ENCODE assay signal across 8 cellular contexts in the genomic region with DNA sequence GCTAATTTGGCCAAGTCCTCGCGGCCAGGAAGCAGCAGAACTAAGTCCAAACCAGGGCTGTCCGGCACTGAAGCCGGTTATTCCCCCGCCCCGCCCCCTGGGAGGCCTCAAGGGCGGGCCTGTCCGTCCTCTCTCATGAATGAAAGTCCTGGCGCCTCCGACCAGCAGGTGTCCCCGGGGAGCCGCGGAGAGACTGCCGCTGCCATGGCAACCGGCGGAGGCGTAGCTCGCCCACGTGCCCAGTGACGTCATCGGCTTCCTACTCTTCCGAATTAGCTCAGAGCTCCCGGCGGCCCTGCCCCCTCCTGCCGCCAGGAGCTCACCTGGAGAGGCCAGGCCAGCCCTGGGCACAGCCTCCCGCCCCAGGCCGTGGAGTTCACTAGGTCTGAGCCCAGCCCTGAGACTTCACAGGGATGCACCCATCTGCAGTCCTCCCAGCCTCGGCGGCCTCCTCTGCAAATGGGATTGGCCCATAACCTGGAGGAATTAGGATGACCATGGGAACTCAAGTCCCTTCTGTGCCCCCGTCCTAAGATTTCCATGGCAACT. TPM values are rescaled to one million over a fixed set of nuclear protein-coding genes. Genes with fewer than 3 reads are reported as not detected.
DNase-seq lines count a peak whose midpoint lies in the region; ATAC-seq, FAIRE-seq and TF ChIP-seq lines count a peak whose summit lies in the region.

No MANE protein-coding gene starts in this region.

- TF ChIP-seq EP300 in HepG2 (IDR thresholded peaks at IDR 0.05; ENCODE audit: low read depth in 2 of 2, low read length in 2 of 2) (peak in 1 of 2 experiments; percentile 53; a peak in 1 of 4 replicates), HepG2 (CRISPR knock-in tag; IDR thresholded peaks at IDR 0.05; ENCODE audit: borderline replicate concordance) (peak; percentile 27; the same call in 1 of the 2 replicates)

- CTCF ChIA-PET in activated CD4-positive, alpha-beta memory T cell treated with anti-CD3 and anti-CD28 coated beads for 36 hours (lab: Charles Lee): interaction anchor here (0.7 to 6.3 kb wide), 44 partner anchors 9 to 247 kb away, joined by 3 to 81 read pairs (median 4); a partner anchor contains a TSS
- CTCF ChIA-PET in HepG2 (lab: Yijun Ruan, JAX; ENCODE audit: low intra/inter-chr PET ratio, low total read pairs): interaction anchor here (1.2 to 1.4 kb wide), 2 partner anchors 13 to 93 kb away, joined by 3 to 4 read pairs; no protein-coding TSS in a partner anchor

- H3K4me1 Mint-ChIP-seq in activated CD4-positive, alpha-beta memory T cell treated with anti-CD3 and anti-CD28 coated beads for 36 hours (ENCODE audit: low read depth): peaks cover 22% of the 10 kb centered on the region

- peaks cover 23% of the 10 kb centered on the region for H3K4me1 ChIP-seq in BE2C
- peaks cover 45% of the 10 kb centered on the region for H3K4me1 ChIP-seq in HepG2 (ENCODE audit: insufficient read depth, low read length)

- ATAC-seq in HG03571 (IDR thresholded peaks at IDR 0.05; ENCODE audit: unreplicated experiment): peak; percentile 40
- peak; percentile 59 for ATAC-seq in HepG2

- peak; percentile 96 for FAIRE-seq in HepG2 (lab: Jason Lieb, UNC)

- peak overlapping the region; percentile 99 for H3K4me2 ChIP-seq in HepG2 (ENCODE audit: low read depth, low read length)

- H2AFZ ChIP-seq in HepG2 (ENCODE audit: low read length): no peak overlapping the region

- WGBS in HepG2 (ENCODE audit: low lambda C conversion rate): 3% methylated on average over 9 of the region's 30 CpGs

- in situ Hi-C loops in HepG2 (cut with HindIII; ENCODE audit: extremely low pct_ligation_motif_present, low pct_unique_long_range_greater_than_20kb): loop anchor here (5.0 kb wide), 1 partner anchor 43 kb away; a partner anchor contains a TSS

- POLR2A ChIA-PET in activated CD4-positive, alpha-beta memory T cell treated with anti-CD3 and anti-CD28 coated beads for 36 hours (lab: Charles Lee): interaction anchor here (0.6 to 3.0 kb wide), 5 partner anchors 14 to 173 kb away, joined by 3 to 13 read pairs (median 7); a partner anchor contains a TSS
- POLR2A ChIA-PET in HepG2 (lab: Yijun Ruan, JAX): interaction anchor here (0.8 to 3.0 kb wide), 22 partner anchors 8 to 222 kb away, joined by 3 to 32 read pairs (median 6); a partner anchor contains a TSS

- TF ChIP-seq POLR2A in HepG2 (IDR thresholded peaks at IDR 0.05; ENCODE audit: insufficient read depth in 1 of 2, low read depth in 2 of 2, low read length in 2 of 2): no peak

- peak overlapping the region; percentile 83 for H3K9ac ChIP-seq in HepG2 (ENCODE audit: insufficient read depth, low read depth, low read length)

- peaks cover 2% of the 10 kb centered on the region for H3K79me2 ChIP-seq in HepG2 (ENCODE audit: insufficient read depth, low read length)

- peak overlapping the region; percentile 72 for H3K4me3 Mint-ChIP-seq in activated CD4-positive, alpha-beta memory T cell treated with anti-CD3 and anti-CD28 coated beads for 36 hours

- no peaks in the 10 kb centered on the region for H3K36me3 Mint-ChIP-seq in activated CD4-positive, alpha-beta memory T cell treated with anti-CD3 and anti-CD28 coated beads for 36 hours

- intact Hi-C loops in activated CD4-positive, alpha-beta memory T cell treated with anti-CD3 and anti-CD28 coated beads for 36 hours (cut with micrococcal nuclease): loop anchor here (1.0 to 5.0 kb wide), 7 partner anchors 14 to 222 kb away; a partner anchor contains a TSS
- intact Hi-C loops in HepG2 (cut with micrococcal nuclease; ENCODE audit: unreplicated experiment): loop anchor here (2.0 to 10.0 kb wide), 4 partner anchors 13 to 217 kb away; a partner anchor contains a TSS

- TF ChIP-seq CTCF in BE2C (IDR thresholded peaks at IDR 0.05; ENCODE audit: low read depth, low read length) (peak; percentile 54), HepG2 (CRISPR knock-in tag; IDR thresholded peaks at IDR 0.05) (peak; percentile 97)

- no peaks in the 10 kb centered on the region for H3K9me3 Mint-ChIP-seq in activated CD4-positive, alpha-beta memory T cell treated with anti-CD3 and anti-CD28 coated beads for 36 hours

- peak overlapping the region; percentile 82 for H3K27ac ChIP-seq in HepG2 (ENCODE audit: extremely low read length, insufficient read depth, low read length)

- DNase-seq in BE2C (peak; percentile 99), GM19240 (ENCODE audit: insufficient read length, low spot score) (peak; percentile 99), NCI-H82 (lab: John Stamatoyannopoulos, UW) (peak; percentile 99), dermis microvascular lymphatic vessel endothelial cell (ENCODE audit: low read depth in 2 of 2) (peak; percentile 95 to 98), HepG2 (ENCODE audit: low spot score) (peak; percentile 99)
- DNase-seq in activated CD4-positive, alpha-beta memory T cell treated with anti-CD3 and anti-CD28 coated beads for 36 hours: peak; percentile 98
- DNase-seq in stimulated activated CD4-positive, alpha-beta T cell treated with anti-CD3 and anti-CD28 coated beads, Interleukin-2, amount 100 ng/mL, for 48 hours: peak; percentile 97 to 98

- H4K20me1 ChIP-seq in HepG2 (ENCODE audit: insufficient read depth, low read length): no peaks in the 10 kb centered on the region

- H3K27ac Mint-ChIP-seq in activated CD4-positive, alpha-beta memory T cell treated with anti-CD3 and anti-CD28 coated beads for 36 hours: peak overlapping the region; percentile 23

- TF ChIP-seq RAD21 in HepG2 (CRISPR knock-in tag; IDR thresholded peaks at IDR 0.05): peak; percentile 96

- no peaks in the 10 kb centered on the region for H3K27me3 Mint-ChIP-seq in activated CD4-positive, alpha-beta memory T cell treated with anti-CD3 and anti-CD28 coated beads for 36 hours

- H3K9me3 ChIP-seq in BE2C (no peaks in the 10 kb centered on the region), HepG2 (ENCODE audit: low read length) (no peaks in the 10 kb centered on the region)

- peak overlapping the region; percentile 66 for H3K4me3 ChIP-seq in BE2C (ENCODE audit: low read depth, low read length)
- H3K4me3 ChIP-seq in HepG2 (replicated peaks in 1 of 3; ENCODE audit: insufficient read depth in 1 of 3, low read depth in 2 of 3, low read length in 3 of 3): peak overlapping the region; percentile 71 to 89 (median 84)

- BruUV-seq in HepG2 (replicated peaks; lab: Mats Ljungman, UMichigan): no TSS peak

- peaks cover 19% of the 10 kb centered on the region for H3K36me3 ChIP-seq in BE2C
- peaks cover 5 to 14% of the 10 kb centered on the region in 2 experiments; a peak in 2 of 5 replicates for H3K36me3 ChIP-seq in HepG2 (replicated peaks in 1 of 2; ENCODE audit: control insufficient read depth in 1 of 2, insufficient read depth in 2 of 2, low read length in 2 of 2)

- no peaks in the 10 kb centered on the region for H3K27me3 ChIP-seq in BE2C
- H3K27me3 ChIP-seq in HepG2 (ENCODE audit: control insufficient read depth in 1 of 2, insufficient read depth in 2 of 2, low read length in 2 of 2): no peaks in the 10 kb centered on the region

RNA-seq across cellular contexts. Expression of a gene that starts 1.3 kb away (rescaled TPM):
- polyA plus RNA-seq in BE2C (2012; ENCODE audit: insufficient read depth, insufficient read length, low read depth): 16.8 TPM
- 1 to 10 TPM; 6.8 to 7.6 TPM for total RNA-seq in activated CD4-positive, alpha-beta memory T cell treated with anti-CD3 and anti-CD28 coated beads for 36 hours
- total RNA-seq in dermis microvascular lymphatic vessel endothelial cell (10.0 and 17.4 TPM in 2 replicates), HepG2 (2016; rRNA removed; fragmentation: Illumina TruSeq; extraction: Trizol) (17.0 and 20.7 TPM in 2 replicates)
- 5.1 and 5.8 TPM in 2 replicates for total RNA-seq in HepG2 (2016; cell fraction: cytosol; rRNA removed; fragmentation: Illumina TruSeq; extraction: Trizol; ENCODE audit: low read depth)
- total RNA-seq in HepG2 (2016; cell fraction: insoluble cytoplasmic fraction; rRNA removed; fragmentation: Illumina TruSeq; extraction: Trizol): 16.3 and 20.7 TPM in 2 replicates
- 12.5 and 13.4 TPM in 2 replicates for total RNA-seq in HepG2 (2016; cell fraction: membrane; rRNA removed; fragmentation: Illumina TruSeq; extraction: Trizol)
- total RNA-seq in HepG2 (2016; cell fraction: nucleus; rRNA removed; fragmentation: Illumina TruSeq; extraction: Trizol): 9.5 and 13.5 TPM in 2 replicates
- 9.1 and 11.8 TPM in 2 replicates for polyA plus RNA-seq in HepG2 (2011; rRNA removed)
- 13.4 and 23.3 TPM in 2 replicates for polyA plus RNA-seq in HepG2 (2011; cell fraction: cytosol; rRNA removed)
- 26.3 and 28.3 TPM in 2 replicates for polyA plus RNA-seq in HepG2 (2011; cell fraction: nucleus; rRNA removed)
- polyA plus RNA-seq in HepG2 (2012): 6.8 and 12.5 TPM in 2 replicates
- 3.0 and 3.1 TPM in 2 replicates for polyA plus RNA-seq in HepG2 (2016; cell fraction: cytosol; fragmentation: Illumina TruSeq; extraction: Trizol; ENCODE audit: low read depth)
- polyA plus RNA-seq in HepG2 (2016; cell fraction: insoluble cytoplasmic fraction; fragmentation: Illumina TruSeq; extraction: Trizol; ENCODE audit: low read depth): 13.3 and 14.0 TPM in 2 replicates
- 5.3 and 7.7 TPM in 2 replicates for polyA plus RNA-seq in HepG2 (2016; cell fraction: membrane; fragmentation: Illumina TruSeq; extraction: Trizol; ENCODE audit: low read depth)
- polyA plus RNA-seq in HepG2 (2016; cell fraction: nucleus; fragmentation: Illumina TruSeq; extraction: Trizol; ENCODE audit: insufficient read depth, low read depth): 14.9 and 15.5 TPM in 2 replicates
- polyA minus RNA-seq in HepG2 (2011; rRNA and poly(A)+ RNA removed; ENCODE audit: low replicate concordance): 3.5 and 31.4 TPM in 2 replicates
- polyA minus RNA-seq in HepG2 (2011; cell fraction: cytosol; rRNA and poly(A)+ RNA removed): 16.7 and 20.7 TPM in 2 replicates
- 8.8 and 8.9 TPM in 2 replicates for polyA minus RNA-seq in HepG2 (2011; cell fraction: nucleus; rRNA and poly(A)+ RNA removed)

RNA-seq across cellular contexts. Expression of a gene that starts 13.7 kb away (rescaled TPM):
- polyA plus RNA-seq in BE2C (2012; ENCODE audit: insufficient read depth, insufficient read length, low read depth): 147 TPM
- total RNA-seq in activated CD4-positive, alpha-beta memory T cell treated with anti-CD3 and anti-CD28 coated beads for 36 hours: 10 to 100 TPM; 90.0 to 92.4 TPM
- 28.2 and 37.7 TPM in 2 replicates for total RNA-seq in dermis microvascular lymphatic vessel endothelial cell
- 1.2 and 2.5 TPM in 2 replicates for total RNA-seq in HepG2 (2016; rRNA removed; fragmentation: Illumina TruSeq; extraction: Trizol)
- total RNA-seq in HepG2 (2016; cell fraction: cytosol; rRNA removed; fragmentation: Illumina TruSeq; extraction: Trizol; ENCODE audit: low read depth): 4.2 and 5.8 TPM in 2 replicates
- total RNA-seq in HepG2 (2016; cell fraction: insoluble cytoplasmic fraction; rRNA removed; fragmentation: Illumina TruSeq; extraction: Trizol): 1.4 and 2.6 TPM in 2 replicates
- 3.5 TPM in 2 replicates for total RNA-seq in HepG2 (2016; cell fraction: membrane; rRNA removed; fragmentation: Illumina TruSeq; extraction: Trizol)
- 2.4 and 3.5 TPM in 2 replicates for total RNA-seq in HepG2 (2016; cell fraction: nucleus; rRNA removed; fragmentation: Illumina TruSeq; extraction: Trizol)
- polyA plus RNA-seq in HepG2 (2011; rRNA removed): 3.9 and 4.3 TPM in 2 replicates
- polyA plus RNA-seq in HepG2 (2011; cell fraction: cytosol; rRNA removed): 1.5 and 2.1 TPM in 2 replicates
- polyA plus RNA-seq in HepG2 (2011; cell fraction: nucleus; rRNA removed): 28.1 and 29.8 TPM in 2 replicates
- polyA plus RNA-seq in HepG2 (2012): 2.7 and 6.1 TPM in 2 replicates
- 1.1 TPM in 2 replicates for polyA plus RNA-seq in HepG2 (2016; cell fraction: cytosol; fragmentation: Illumina TruSeq; extraction: Trizol; ENCODE audit: low read depth)
- polyA plus RNA-seq in HepG2 (2016; cell fraction: insoluble cytoplasmic fraction; fragmentation: Illumina TruSeq; extraction: Trizol; ENCODE audit: low read depth): 1.1 and 1.2 TPM in 2 replicates
- 1.0 and 1.2 TPM in 2 replicates for polyA plus RNA-seq in HepG2 (2016; cell fraction: membrane; fragmentation: Illumina TruSeq; extraction: Trizol; ENCODE audit: low read depth)
- 11.0 and 12.6 TPM in 2 replicates for polyA plus RNA-seq in HepG2 (2016; cell fraction: nucleus; fragmentation: Illumina TruSeq; extraction: Trizol; ENCODE audit: insufficient read depth, low read depth)
- 2.9 and 43.1 TPM in 2 replicates for polyA minus RNA-seq in HepG2 (2011; rRNA and poly(A)+ RNA removed; ENCODE audit: low replicate concordance)
- polyA minus RNA-seq in HepG2 (2011; cell fraction: cytosol; rRNA and poly(A)+ RNA removed): 1.6 and 2.8 TPM in 2 replicates
- polyA minus RNA-seq in HepG2 (2011; cell fraction: nucleus; rRNA and poly(A)+ RNA removed): 4.5 and 5.8 TPM in 2 replicates

RNA-seq across cellular contexts. Expression of a gene that starts 20.5 kb away (rescaled TPM):
- 26.0 TPM for polyA plus RNA-seq in BE2C (2012; ENCODE audit: insufficient read depth, insufficient read length, low read depth)
- total RNA-seq in activated CD4-positive, alpha-beta memory T cell treated with anti-CD3 and anti-CD28 coated beads for 36 hours: 1 to 10 TPM; 2.9 to 3.2 TPM
- 4.1 and 8.6 TPM in 2 replicates for total RNA-seq in dermis microvascular lymphatic vessel endothelial cell
- total RNA-seq in HepG2 (2016; rRNA removed; fragmentation: Illumina TruSeq; extraction: Trizol): 3.8 and 10.1 TPM in 2 replicates
- total RNA-seq in HepG2 (2016; cell fraction: cytosol; rRNA removed; fragmentation: Illumina TruSeq; extraction: Trizol; ENCODE audit: low read depth): 2.4 and 3.2 TPM in 2 replicates
- total RNA-seq in HepG2 (2016; cell fraction: insoluble cytoplasmic fraction; rRNA removed; fragmentation: Illumina TruSeq; extraction: Trizol): 4.2 and 9.2 TPM in 2 replicates
- 5.2 and 6.8 TPM in 2 replicates for total RNA-seq in HepG2 (2016; cell fraction: membrane; rRNA removed; fragmentation: Illumina TruSeq; extraction: Trizol)
- total RNA-seq in HepG2 (2016; cell fraction: nucleus; rRNA removed; fragmentation: Illumina TruSeq; extraction: Trizol): 13.1 and 15.5 TPM in 2 replicates
- 13.2 and 18.6 TPM in 2 replicates for polyA plus RNA-seq in HepG2 (2011; rRNA removed)
- 4.5 and 5.7 TPM in 2 replicates for polyA plus RNA-seq in HepG2 (2011; cell fraction: cytosol; rRNA removed)
- 111 and 130 TPM in 2 replicates for polyA plus RNA-seq in HepG2 (2011; cell fraction: nucleus; rRNA removed)
- 7.5 and 10.0 TPM in 2 replicates for polyA plus RNA-seq in HepG2 (2012)
- polyA plus RNA-seq in HepG2 (2016; cell fraction: cytosol; fragmentation: Illumina TruSeq; extraction: Trizol; ENCODE audit: low read depth): 2.5 and 3.3 TPM in 2 replicates
- 4.6 and 6.5 TPM in 2 replicates for polyA plus RNA-seq in HepG2 (2016; cell fraction: insoluble cytoplasmic fraction; fragmentation: Illumina TruSeq; extraction: Trizol; ENCODE audit: low read depth)
- 5.7 and 6.3 TPM in 2 replicates for polyA plus RNA-seq in HepG2 (2016; cell fraction: membrane; fragmentation: Illumina TruSeq; extraction: Trizol; ENCODE audit: low read depth)
- polyA plus RNA-seq in HepG2 (2016; cell fraction: nucleus; fragmentation: Illumina TruSeq; extraction: Trizol; ENCODE audit: insufficient read depth, low read depth): 51.9 and 55.4 TPM in 2 replicates
- polyA minus RNA-seq in HepG2 (2011; rRNA and poly(A)+ RNA removed; ENCODE audit: low replicate concordance): 4.4 and 8.1 TPM in 2 replicates
- polyA minus RNA-seq in HepG2 (2011; cell fraction: cytosol; rRNA and poly(A)+ RNA removed): 2.2 and 5.0 TPM in 2 replicates
- polyA minus RNA-seq in HepG2 (2011; cell fraction: nucleus; rRNA and poly(A)+ RNA removed): 6.8 and 7.5 TPM in 2 replicates

RNA-seq across cellular contexts. Expression of a gene that starts 21.2 kb away (rescaled TPM):
- polyA plus RNA-seq in BE2C (2012; ENCODE audit: insufficient read depth, insufficient read length, low read depth): 73.7 TPM
- 10 to 100 TPM; 22.1 to 25.6 TPM for total RNA-seq in activated CD4-positive, alpha-beta memory T cell treated with anti-CD3 and anti-CD28 coated beads for 36 hours
- total RNA-seq in dermis microvascular lymphatic vessel endothelial cell (9.0 and 18.0 TPM in 2 replicates), HepG2 (2016; rRNA removed; fragmentation: Illumina TruSeq; extraction: Trizol) (6.8 and 17.7 TPM in 2 replicates)
- 4.4 and 4.7 TPM in 2 replicates for total RNA-seq in HepG2 (2016; cell fraction: cytosol; rRNA removed; fragmentation: Illumina TruSeq; extraction: Trizol; ENCODE audit: low read depth)
- total RNA-seq in HepG2 (2016; cell fraction: insoluble cytoplasmic fraction; rRNA removed; fragmentation: Illumina TruSeq; extraction: Trizol): 4.5 and 15.9 TPM in 2 replicates
- 5.4 and 8.2 TPM in 2 replicates for total RNA-seq in HepG2 (2016; cell fraction: membrane; rRNA removed; fragmentation: Illumina TruSeq; extraction: Trizol)
- 22.3 and 26.8 TPM in 2 replicates for total RNA-seq in HepG2 (2016; cell fraction: nucleus; rRNA removed; fragmentation: Illumina TruSeq; extraction: Trizol)
- 18.0 and 24.3 TPM in 2 replicates for polyA plus RNA-seq in HepG2 (2011; rRNA removed)
- 8.0 and 12.2 TPM in 2 replicates for polyA plus RNA-seq in HepG2 (2011; cell fraction: cytosol; rRNA removed)
- polyA plus RNA-seq in HepG2 (2011; cell fraction: nucleus; rRNA removed): 148 and 167 TPM in 2 replicates
- 16.1 and 20.0 TPM in 2 replicates for polyA plus RNA-seq in HepG2 (2012)
- polyA plus RNA-seq in HepG2 (2016; cell fraction: cytosol; fragmentation: Illumina TruSeq; extraction: Trizol; ENCODE audit: low read depth): 2.3 and 3.4 TPM in 2 replicates
- 7.0 and 9.8 TPM in 2 replicates for polyA plus RNA-seq in HepG2 (2016; cell fraction: insoluble cytoplasmic fraction; fragmentation: Illumina TruSeq; extraction: Trizol; ENCODE audit: low read depth)
- polyA plus RNA-seq in HepG2 (2016; cell fraction: membrane; fragmentation: Illumina TruSeq; extraction: Trizol; ENCODE audit: low read depth): 4.7 and 8.3 TPM in 2 replicates
- polyA plus RNA-seq in HepG2 (2016; cell fraction: nucleus; fragmentation: Illumina TruSeq; extraction: Trizol; ENCODE audit: insufficient read depth, low read depth): 66.1 and 72.8 TPM in 2 replicates
- polyA minus RNA-seq in HepG2 (2011; rRNA and poly(A)+ RNA removed; ENCODE audit: low replicate concordance): 14.5 and 22.1 TPM in 2 replicates
- 4.0 and 6.3 TPM in 2 replicates for polyA minus RNA-seq in HepG2 (2011; cell fraction: cytosol; rRNA and poly(A)+ RNA removed)
- polyA minus RNA-seq in HepG2 (2011; cell fraction: nucleus; rRNA and poly(A)+ RNA removed): 27.8 and 28.5 TPM in 2 replicates

RNA-seq across cellular contexts. Expression of a gene that starts 42.5 kb away (rescaled TPM):
- polyA plus RNA-seq in BE2C (2012; ENCODE audit: insufficient read depth, insufficient read length, low read depth): 6.1 TPM
- total RNA-seq in activated CD4-positive, alpha-beta memory T cell treated with anti-CD3 and anti-CD28 coated beads for 36 hours: 10 to 100 TPM in 1 of 2 experiments, 1 to 10 TPM in 1; 7.1 to 10.1 TPM
- total RNA-seq in dermis microvascular lymphatic vessel endothelial cell: 1.0 and 1.5 TPM in 2 replicates
- total RNA-seq in HepG2 (2016; rRNA removed; fragmentation: Illumina TruSeq; extraction: Trizol): 11.0 and 11.2 TPM in 2 replicates
- total RNA-seq in HepG2 (2016; cell fraction: cytosol; rRNA removed; fragmentation: Illumina TruSeq; extraction: Trizol; ENCODE audit: low read depth): 9.1 and 14.3 TPM in 2 replicates
- total RNA-seq in HepG2 (2016; cell fraction: insoluble cytoplasmic fraction; rRNA removed; fragmentation: Illumina TruSeq; extraction: Trizol): 11.7 and 12.8 TPM in 2 replicates
- total RNA-seq in HepG2 (2016; cell fraction: membrane; rRNA removed; fragmentation: Illumina TruSeq; extraction: Trizol): 14.6 and 17.6 TPM in 2 replicates
- 9.0 and 10.4 TPM in 2 replicates for total RNA-seq in HepG2 (2016; cell fraction: nucleus; rRNA removed; fragmentation: Illumina TruSeq; extraction: Trizol)
- 5.7 and 6.3 TPM in 2 replicates for polyA plus RNA-seq in HepG2 (2011; rRNA removed)
- 3.3 and 3.5 TPM in 2 replicates for polyA plus RNA-seq in HepG2 (2011; cell fraction: cytosol; rRNA removed)
- polyA plus RNA-seq in HepG2 (2011; cell fraction: nucleus; rRNA removed): 14.9 and 16.4 TPM in 2 replicates
- polyA plus RNA-seq in HepG2 (2012): 8.1 and 9.7 TPM in 2 replicates
- 17.1 and 17.6 TPM in 2 replicates for polyA plus RNA-seq in HepG2 (2016; cell fraction: cytosol; fragmentation: Illumina TruSeq; extraction: Trizol; ENCODE audit: low read depth)
- 12.9 and 16.7 TPM in 2 replicates for polyA plus RNA-seq in HepG2 (2016; cell fraction: insoluble cytoplasmic fraction; fragmentation: Illumina TruSeq; extraction: Trizol; ENCODE audit: low read depth)
- 20.1 and 25.8 TPM in 2 replicates for polyA plus RNA-seq in HepG2 (2016; cell fraction: membrane; fragmentation: Illumina TruSeq; extraction: Trizol; ENCODE audit: low read depth)
- 25.8 and 32.4 TPM in 2 replicates for polyA plus RNA-seq in HepG2 (2016; cell fraction: nucleus; fragmentation: Illumina TruSeq; extraction: Trizol; ENCODE audit: insufficient read depth, low read depth)
- polyA minus RNA-seq in HepG2 (2011; rRNA and poly(A)+ RNA removed; ENCODE audit: low replicate concordance): 6.0 and 18.6 TPM in 2 replicates
- 1.4 and 1.8 TPM in 2 replicates for polyA minus RNA-seq in HepG2 (2011; cell fraction: cytosol; rRNA and poly(A)+ RNA removed)
- 7.2 and 7.7 TPM in 2 replicates for polyA minus RNA-seq in HepG2 (2011; cell fraction: nucleus; rRNA and poly(A)+ RNA removed)

Comparison
In these comparisons a context has a peak if more than half of its experiments do, and no peak if none do; other contexts are left out.
1. Peak in every context shown above with its lines: DNase-seq, ATAC-seq, H3K4me3 ChIP-seq and H3K27ac ChIP-seq.